Comparison of ENCODE assay signal across 18 cellular contexts in the genomic region with DNA sequence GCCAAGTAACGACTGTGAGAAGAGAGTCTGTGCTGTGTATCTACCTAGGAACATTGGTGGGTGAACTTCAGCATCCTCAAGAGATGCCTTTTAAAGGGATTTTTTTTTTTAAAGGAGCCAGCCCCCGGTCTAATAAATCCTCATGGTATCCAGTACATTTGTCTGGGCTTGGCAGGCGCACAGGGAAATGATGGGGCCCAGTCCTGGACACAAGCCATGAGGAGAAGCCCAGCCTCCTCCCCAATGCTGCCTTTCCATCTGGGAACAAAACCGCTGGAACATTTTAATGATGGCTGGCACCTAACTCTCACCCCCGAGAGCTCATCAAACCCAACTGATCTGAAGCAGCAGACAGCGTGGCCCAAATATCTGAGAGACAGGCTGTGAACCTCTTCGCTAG.
DNase-seq lines count a peak whose midpoint lies in the region; ATAC-seq and TF ChIP-seq lines count a peak whose summit lies in the region.
"Had no signal": no experiment of that assay in that cellular context is flagged by ENCODE, and none has a peak within 500 bp of the region (broad histone marks: within the 10 kb centered on the region; RNA-seq: fewer than 3 reads in every experiment).

No MANE protein-coding gene starts in this region.

- ATAC-seq in GM19023 (IDR thresholded peaks at IDR 0.05; ENCODE audit: unreplicated experiment), result no peak
- ATAC-seq: naive thymus-derived CD8-positive, alpha-beta T cell had no signal

- 45 to 60% methylated on average over 6 to 7 of the region's 7 CpGs for WGBS in esophagus squamous epithelium, 2 donors

- H3K27ac ChIP-seq in esophagus squamous epithelium (peak overlapping the region in 3 of 4 donors; percentile 51 to 61 (median 53)), ascending aorta (no peak overlapping the region)
- H3K27ac ChIP-seq: breast epithelium, lower lobe of right lung had no signal

- H3K4me1 ChIP-seq in esophagus squamous epithelium (peaks cover 14 to 57% (median 36%) of the 10 kb centered on the region in 3 donors), ascending aorta (no peaks in the 10 kb centered on the region)
- H3K4me1 ChIP-seq: breast epithelium, lower lobe of right lung had no signal

- DNase-seq in DMS79 treated with DMSO at 0.1 percent for 48 hours (lab: John Stamatoyannopoulos, UW), result peak; percentile 36
- no peak for DNase-seq in DMS79 (lab: John Stamatoyannopoulos, UW)
- no peak for DNase-seq in esophagus squamous epithelium (lab: John Stamatoyannopoulos, UW)
- DNase-seq in myocyte (ENCODE audit: low read depth), result peak; percentile 61
- DNase-seq in ascending aorta (ENCODE audit: low spot score in 2 of 2), result no peak
- DNase-seq in UCSD-AML1 (lab: John Stamatoyannopoulos, UW; ENCODE audit: unreplicated experiment), result no peak
- DNase-seq in glomerular visceral epithelial cell (ENCODE audit: extremely low spot score), result no peak
- DNase-seq: activated naive CD4-positive, alpha-beta T cell treated with anti-CD3 and anti-CD28 coated beads, Interleukin-2, amount 50 U/mL, for 16 hours; activated T-cell treated with anti-CD3 and anti-CD28 coated beads, Interleukin-2, amount 50 U/mL, for 24 hours; immature natural killer cell; lower lobe of right lung; naive thymus-derived CD8-positive, alpha-beta T cell; NCI-H1930; NCI-H510A treated with DMSO at 0.1 percent for 48 hours; SIG-M5; stimulated activated CD4-positive, alpha-beta T cell treated with anti-CD3 and anti-CD28 coated beads, Interleukin-4, amount 100 ng/mL, for 4 hours had no signal

- intact Hi-C loops in esophagus squamous epithelium (cut with DNase I), result no loop called here
- intact Hi-C loops in ascending aorta (cut with DNase I), result no loop called here

- no peaks in the 10 kb centered on the region for H3K27me3 ChIP-seq in esophagus squamous epithelium
- H3K27me3 ChIP-seq in ascending aorta, result no peaks in the 10 kb centered on the region
- H3K27me3 ChIP-seq: breast epithelium had no signal

- no peak for TF ChIP-seq CTCF in esophagus squamous epithelium (IDR thresholded peaks at IDR 0.05)
- no peak for TF ChIP-seq CTCF in ascending aorta (IDR thresholded peaks at IDR 0.05)

- no peaks in the 10 kb centered on the region for H3K9me3 ChIP-seq in esophagus squamous epithelium
- no peaks in the 10 kb centered on the region for H3K9me3 ChIP-seq in ascending aorta
- H3K9me3 ChIP-seq: breast epithelium, lower lobe of right lung had no signal

- no peak for TF ChIP-seq POLR2A in esophagus squamous epithelium (IDR thresholded peaks at IDR 0.05)

- H3K4me3 ChIP-seq in esophagus squamous epithelium (no peak overlapping the region), ascending aorta (no peak overlapping the region)
- H3K4me3 ChIP-seq: breast epithelium, lower lobe of right lung had no signal

- H3K36me3 ChIP-seq in esophagus squamous epithelium (peaks cover 0 to 41% (median 0%) of the 10 kb centered on the region in 3 donors), ascending aorta (peaks cover 0 to 3% of the 10 kb centered on the region in 2 donors)
- H3K36me3 ChIP-seq: breast epithelium had no signal

Comparison
In these comparisons a context has a peak if more than half of its experiments do, and no peak if none do; other contexts are left out.
1. DNase-seq: peak in DMS79 treated with DMSO at 0.1 percent for 48 hours (single experiment) and myocyte (single experiment); none in DMS79 (single experiment), esophagus squamous epithelium (single experiment), ascending aorta (0 of 2), UCSD-AML1 (single experiment) and glomerular visceral epithelial cell (single experiment).
2. H3K27ac ChIP-seq: peak in esophagus squamous epithelium (3 of 4); none in ascending aorta (0 of 2).